ENCODE assay signal across 8 cellular contexts in genomic region chr5:142845402-142845901, GRCh38.
DNase-seq lines count a peak whose midpoint lies in the region; ATAC-seq and TF ChIP-seq lines count a peak whose summit lies in the region.

No MANE protein-coding gene starts in this region.

- no peak overlapping the region for H3K4me3 Mint-ChIP-seq in CD4-positive, CD25-positive, alpha-beta regulatory T cell

- H3K9ac ChIP-seq in iPS-18a (ENCODE audit: low read length), result no peak overlapping the region

- TF ChIP-seq CTCF in transverse colon (IDR thresholded peaks at IDR 0.05), result no peak

- DNase-seq in CD4-positive, CD25-positive, alpha-beta regulatory T cell, result no peak
- DNase-seq in SHP77 (lab: John Stamatoyannopoulos, UW) (peak; percentile 45 to 48), transverse colon (peak; percentile 37), D341Med (ENCODE audit: low spot score) (no peak), HK-2 (ENCODE audit: unreplicated experiment) (no peak)
- no peak for DNase-seq in stimulated activated CD4-positive, alpha-beta T cell treated with anti-CD3 and anti-CD28 coated beads, Interleukin-4, amount 100 ng/mL, for 1 hour

- no peak overlapping the region for H3K27ac ChIP-seq in CD4-positive, CD25-positive, alpha-beta regulatory T cell (ENCODE audit: insufficient read depth, low read length, poor library complexity, severe bottlenecking)
- peak overlapping the region; percentile 34 for H3K27ac ChIP-seq in iPS-18a (ENCODE audit: low read length)
- H3K27ac ChIP-seq in transverse colon, result peak overlapping the region; percentile 54 to 77 (median 75)

- H3K9me3 Mint-ChIP-seq in CD4-positive, CD25-positive, alpha-beta regulatory T cell, result peaks cover 0 to 1% (median 0%) of the 10 kb centered on the region in 7 donors

- H3K4me3 ChIP-seq in CD4-positive, CD25-positive, alpha-beta regulatory T cell (ENCODE audit: low read depth, low read length), result no peak overlapping the region
- H3K4me3 ChIP-seq in iPS-18a (ENCODE audit: low read length) (no peak overlapping the region), transverse colon (no peak overlapping the region)

- no peaks in the 10 kb centered on the region for H3K27me3 Mint-ChIP-seq in CD4-positive, CD25-positive, alpha-beta regulatory T cell

- no peaks in the 10 kb centered on the region for H3K27me3 ChIP-seq in CD4-positive, CD25-positive, alpha-beta regulatory T cell (ENCODE audit: control insufficient read depth, insufficient read depth, low read length)
- no peaks in the 10 kb centered on the region for H3K27me3 ChIP-seq in iPS-18a (ENCODE audit: control insufficient read depth, insufficient read depth, low read length)
- H3K27me3 ChIP-seq in transverse colon, result no peaks in the 10 kb centered on the region

- no peaks in the 10 kb centered on the region for H3K4me1 ChIP-seq in CD4-positive, CD25-positive, alpha-beta regulatory T cell (ENCODE audit: control insufficient read depth, insufficient read depth, low read length, poor library complexity, severe bottlenecking)
- H3K4me1 ChIP-seq in iPS-18a (ENCODE audit: control insufficient read depth, low read depth, low read length) (peaks cover 28% of the 10 kb centered on the region), transverse colon (peaks cover 16 to 62% (median 46%) of the 10 kb centered on the region in 4 donors)

- H3K9me3 ChIP-seq in CD4-positive, CD25-positive, alpha-beta regulatory T cell (ENCODE audit: control insufficient read depth in 2 of 2, low read length in 2 of 2), result no peaks in the 10 kb centered on the region
- H3K9me3 ChIP-seq in iPS-18a (ENCODE audit: control insufficient read depth, low read depth, low read length), result no peaks in the 10 kb centered on the region
- H3K9me3 ChIP-seq in transverse colon, result no peaks in the 10 kb centered on the region

- 29% methylated on average over 4 of the region's 4 CpGs; no CpG with 5 or more reads in 1 of the 2 donors for WGBS in transverse colon (ENCODE audit: low coverage in 1 of 2), 2 donors

- no peak for TF ChIP-seq EP300 in transverse colon (IDR thresholded peaks at IDR 0.05; ENCODE audit: low read depth)

- intact Hi-C loops in transverse colon (cut with DNase I; ENCODE audit: low total_unique reads), result no loop called here

- H3K36me3 ChIP-seq in CD4-positive, CD25-positive, alpha-beta regulatory T cell (ENCODE audit: control insufficient read depth, insufficient read depth, low read length), result no peaks in the 10 kb centered on the region
- H3K36me3 ChIP-seq in iPS-18a (ENCODE audit: control insufficient read depth, low read depth, low read length) (no peaks in the 10 kb centered on the region), transverse colon (no peaks in the 10 kb centered on the region)

- in situ Hi-C loops in transverse colon (cut with MboI; ENCODE audit: low pct_ligation_motif_present in 1 of 4, low pct_unique_long_range_greater_than_20kb in 1 of 4, low sequenced_read_pairs in 3 of 4), result no loop called here

- H3K36me3 Mint-ChIP-seq in CD4-positive, CD25-positive, alpha-beta regulatory T cell, result no peaks in the 10 kb centered on the region

- ATAC-seq in CD4-positive, CD25-positive, alpha-beta regulatory T cell (ENCODE audit: low read depth in 2 of 2), result peak; percentile 13 to 44
- ATAC-seq in GM21825 (IDR thresholded peaks at IDR 0.05; ENCODE audit: unreplicated experiment), result peak; percentile 55

- peaks cover 0 to 33% (median 17%) of the 10 kb centered on the region in 4 donors for H3K4me1 Mint-ChIP-seq in CD4-positive, CD25-positive, alpha-beta regulatory T cell

- no peak for TF ChIP-seq POLR2A in transverse colon (IDR thresholded peaks at IDR 0.05)

- H3K27ac Mint-ChIP-seq in CD4-positive, CD25-positive, alpha-beta regulatory T cell, result peak overlapping the region in 2 of 3 donors; percentile 39 to 85

Comparison
In these comparisons a context has a peak if more than half of its experiments do, and no peak if none do; other contexts are left out.
1. DNase-seq: peak in SHP77 (2 of 2) and transverse colon (single experiment); none in CD4-positive, CD25-positive, alpha-beta regulatory T cell (0 of 3), D341Med (single experiment), HK-2 (single experiment) and stimulated activated CD4-positive, alpha-beta T cell treated with anti-CD3 and anti-CD28 coated beads, Interleukin-4, amount 100 ng/mL, for 1 hour (single experiment).